Comparison of ENCODE assay signal across 15 cellular contexts in the genomic region with DNA sequence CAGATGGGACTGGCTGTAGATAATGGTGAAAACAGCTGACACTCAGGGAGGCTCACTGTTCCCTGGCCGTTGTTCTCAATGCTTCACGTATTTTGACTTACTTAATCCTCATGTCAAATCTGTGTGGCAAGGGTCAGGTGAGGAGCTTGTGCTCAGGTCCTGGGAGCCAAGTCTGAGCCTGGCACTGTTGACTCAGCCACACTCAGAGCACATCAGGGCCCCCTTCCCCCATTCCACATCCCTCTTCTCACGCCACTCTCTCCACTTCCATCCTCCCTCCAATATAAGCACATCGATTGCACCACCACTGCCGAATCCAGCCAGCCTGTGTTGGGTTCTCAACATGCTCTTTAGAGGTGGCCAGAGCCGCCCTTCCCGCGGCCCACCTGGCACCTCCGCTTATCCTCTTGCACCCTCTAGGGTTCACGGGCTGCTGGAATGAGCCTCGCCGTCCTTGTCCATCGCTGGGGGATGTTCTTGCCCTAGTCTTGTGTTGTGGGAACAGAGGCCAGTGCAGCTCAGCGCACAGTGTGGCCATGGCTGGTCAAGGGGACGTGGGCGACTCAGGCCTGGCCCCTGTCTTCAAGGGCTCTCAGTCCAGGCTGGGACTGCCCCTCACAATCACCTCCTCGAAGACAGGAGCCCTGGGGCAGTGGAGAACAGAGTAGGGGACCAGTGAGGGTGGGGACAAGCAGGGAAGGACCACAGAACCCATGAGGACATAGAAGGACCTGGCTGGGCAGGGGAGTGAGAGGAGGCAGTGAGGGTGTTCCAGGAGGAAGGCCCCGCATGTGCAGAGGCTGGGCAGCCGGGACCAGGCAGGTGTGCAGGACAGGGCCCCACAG. TPM values are rescaled to one million over a fixed set of nuclear protein-coding genes. Genes with fewer than 3 reads are reported as not detected.
DNase-seq lines count a peak whose midpoint lies in the region; ATAC-seq, FAIRE-seq and TF ChIP-seq lines count a peak whose summit lies in the region.
"Had no signal": no experiment of that assay in that cellular context is flagged by ENCODE, and none has a peak within 500 bp of the region (broad histone marks: within the 10 kb centered on the region; RNA-seq: fewer than 3 reads in every experiment).

No MANE protein-coding gene starts in this region.

- H3K4me1 ChIP-seq in HepG2 (ENCODE audit: insufficient read depth, low read length): no peaks in the 10 kb centered on the region
- H3K4me1 ChIP-seq in right lobe of liver: no peaks in the 10 kb centered on the region
- no peaks in the 10 kb centered on the region for H3K4me1 ChIP-seq in HAP-1

- H3K27me3 ChIP-seq in HepG2 (ENCODE audit: control insufficient read depth in 1 of 2, insufficient read depth in 2 of 2, low read length in 2 of 2) (no peaks in the 10 kb centered on the region), right lobe of liver (no peaks in the 10 kb centered on the region), HAP-1 (ENCODE audit: low read depth) (no peaks in the 10 kb centered on the region)

- H3K79me2 ChIP-seq in HepG2 (ENCODE audit: insufficient read depth, low read length): no peaks in the 10 kb centered on the region

- no peak overlapping the region for H2AFZ ChIP-seq in HepG2 (ENCODE audit: low read length)

- H3K4me2 ChIP-seq in HepG2 (ENCODE audit: low read depth, low read length): no peak overlapping the region

- no peak for TF ChIP-seq RAD21 in HepG2 (CRISPR knock-in tag; IDR thresholded peaks at IDR 0.05)

- TF ChIP-seq CTCF in HepG2 (CRISPR knock-in tag; IDR thresholded peaks at IDR 0.05) (no peak), right lobe of liver (IDR thresholded peaks at IDR 0.05) (no peak), astrocyte of the spinal cord (IDR thresholded peaks at IDR 0.05; ENCODE audit: low read depth, low read length) (no peak)

- H4K20me1 ChIP-seq in HepG2 (ENCODE audit: insufficient read depth, low read length): no peaks in the 10 kb centered on the region

- ATAC-seq in HepG2 (no peak), right lobe of liver (no peak), GM21526 (IDR thresholded peaks at IDR 0.05; ENCODE audit: low FRiP score, unreplicated experiment) (no peak)
- ATAC-seq: naive thymus-derived CD4-positive, alpha-beta T cell had no signal

- H3K9ac ChIP-seq in HepG2 (ENCODE audit: insufficient read depth, low read depth, low read length): no peak overlapping the region

- intact Hi-C loops in HepG2 (cut with micrococcal nuclease; ENCODE audit: unreplicated experiment): no loop called here
- intact Hi-C loops in right lobe of liver (cut with DNase I): no loop called here

- H3K27ac ChIP-seq in HepG2 (ENCODE audit: extremely low read length, insufficient read depth, low read length) (no peak overlapping the region), right lobe of liver (no peak overlapping the region)

- H3K9me3 ChIP-seq in HepG2 (ENCODE audit: low read length) (no peaks in the 10 kb centered on the region), right lobe of liver (no peaks in the 10 kb centered on the region), HAP-1 (no peaks in the 10 kb centered on the region)

- DNase-seq in HepG2 (ENCODE audit: low spot score) (no peak), right lobe of liver (no peak), astrocyte of the spinal cord (ENCODE audit: low read depth, low spot score) (peak; percentile 56), iris pigment epithelial cell (ENCODE audit: low read depth) (peak; percentile 97), NOMO-1 treated with dmso at 0.1 percent for 144 hours (lab: John Stamatoyannopoulos, UW; ENCODE audit: unreplicated experiment) (no peak), HAP-1 (ENCODE audit: low spot score in 2 of 2) (no peak)
- no peak for DNase-seq in activated CD4-positive, alpha-beta T cell treated with anti-CD3 and anti-CD28 coated beads for 4 hours
- DNase-seq: activated CD8-positive, alpha-beta memory T cell treated with anti-CD3 and anti-CD28 coated beads for 24 hours; effector CD8-positive, alpha-beta T cell; GDM1; naive thymus-derived CD4-positive, alpha-beta T cell; NCI-H1694 treated with DMSO at 0.1 percent for 48 hours; NK-92 treated with Interleukin-12 subunit alpha and Interleukin-12 subunit beta, amount 100 ng/mL, for 24 hours; stimulated activated naive CD4-positive, alpha-beta T cell had no signal

- POLR2A ChIA-PET in HepG2 (lab: Yijun Ruan, JAX): no interaction called here

- TF ChIP-seq EP300 in HepG2 (IDR thresholded peaks at IDR 0.05; ENCODE audit: low read depth in 2 of 2, low read length in 2 of 2) (no peak), HepG2 (CRISPR knock-in tag; IDR thresholded peaks at IDR 0.05; ENCODE audit: borderline replicate concordance) (no peak)

- TF ChIP-seq POLR2A in HepG2 (IDR thresholded peaks at IDR 0.05; ENCODE audit: insufficient read depth in 1 of 2, low read depth in 2 of 2, low read length in 2 of 2) (no peak), right lobe of liver (IDR thresholded peaks at IDR 0.05) (no peak)

- in situ Hi-C loops in HepG2 (cut with HindIII; ENCODE audit: extremely low pct_ligation_motif_present, low pct_unique_long_range_greater_than_20kb) (no loop called here), astrocyte of the spinal cord (cut with HindIII; ENCODE audit: low sequenced_read_pairs) (no loop called here), HAP-1 (cut with MboI; ENCODE audit: low sequenced_read_pairs) (no loop called here)

- H3K36me3 ChIP-seq in HepG2 (replicated peaks in 1 of 2; ENCODE audit: control insufficient read depth in 1 of 2, insufficient read depth in 2 of 2, low read length in 2 of 2): peaks cover 9 to 30% of the 10 kb centered on the region in 2 experiments; a peak in 3 of 5 replicates
- no peaks in the 10 kb centered on the region for H3K36me3 ChIP-seq in right lobe of liver
- H3K36me3 ChIP-seq in HAP-1 (replicated peaks): peaks cover 7% of the 10 kb centered on the region; the same call in 1 of the 2 replicates

- no TSS peak for BruUV-seq in HepG2 (replicated peaks; lab: Mats Ljungman, UMichigan)

- FAIRE-seq in HepG2 (lab: Jason Lieb, UNC): no peak

- CTCF ChIA-PET in HepG2 (lab: Yijun Ruan, JAX; ENCODE audit: low intra/inter-chr PET ratio, low total read pairs): no interaction called here

- 89% methylated on average over 19 of the region's 19 CpGs for WGBS in HepG2 (ENCODE audit: low lambda C conversion rate)
- 60% methylated on average over 12 of the region's 19 CpGs for WGBS in right lobe of liver (ENCODE audit: insufficient coverage, low coverage, low lambda C conversion rate, missing lambda C conversion rate)

- H3K4me3 ChIP-seq in HepG2 (replicated peaks in 1 of 3; ENCODE audit: insufficient read depth in 1 of 3, low read depth in 2 of 3, low read length in 3 of 3) (no peak overlapping the region), right lobe of liver (no peak overlapping the region), astrocyte of the spinal cord (ENCODE audit: low read depth, low read length) (no peak overlapping the region), HAP-1 (no peak overlapping the region)

RNA-seq across cellular contexts. Expression of a gene that starts 40.3 kb away (rescaled TPM):
- 2.8 and 4.9 TPM in 2 replicates for total RNA-seq in HepG2 (2016; rRNA removed; fragmentation: Illumina TruSeq; extraction: Trizol)
- 1.3 and 1.5 TPM in 2 replicates for total RNA-seq in HepG2 (2016; cell fraction: cytosol; rRNA removed; fragmentation: Illumina TruSeq; extraction: Trizol; ENCODE audit: low read depth)
- total RNA-seq in HepG2 (2016; cell fraction: insoluble cytoplasmic fraction; rRNA removed; fragmentation: Illumina TruSeq; extraction: Trizol): 2.3 and 4.9 TPM in 2 replicates
- total RNA-seq in HepG2 (2016; cell fraction: membrane; rRNA removed; fragmentation: Illumina TruSeq; extraction: Trizol): 3.0 and 3.1 TPM in 2 replicates
- 8.1 and 10.9 TPM in 2 replicates for total RNA-seq in HepG2 (2016; cell fraction: nucleus; rRNA removed; fragmentation: Illumina TruSeq; extraction: Trizol)
- 3.1 and 3.5 TPM in 2 replicates for polyA plus RNA-seq in HepG2 (2011; rRNA removed)
- 1.7 and 2.1 TPM in 2 replicates for polyA plus RNA-seq in HepG2 (2011; cell fraction: cytosol; rRNA removed)
- polyA plus RNA-seq in HepG2 (2011; cell fraction: nucleus; rRNA removed): 17.7 and 18.7 TPM in 2 replicates
- polyA plus RNA-seq in HepG2 (2012): 2.0 and 3.0 TPM in 2 replicates
- 0.61 and 0.63 TPM in 2 replicates for polyA plus RNA-seq in HepG2 (2016; cell fraction: cytosol; fragmentation: Illumina TruSeq; extraction: Trizol; ENCODE audit: low read depth)
- polyA plus RNA-seq in HepG2 (2016; cell fraction: insoluble cytoplasmic fraction; fragmentation: Illumina TruSeq; extraction: Trizol; ENCODE audit: low read depth): 1.6 and 2.2 TPM in 2 replicates
- 1.1 and 1.2 TPM in 2 replicates for polyA plus RNA-seq in HepG2 (2016; cell fraction: membrane; fragmentation: Illumina TruSeq; extraction: Trizol; ENCODE audit: low read depth)
- 8.1 and 10.6 TPM in 2 replicates for polyA plus RNA-seq in HepG2 (2016; cell fraction: nucleus; fragmentation: Illumina TruSeq; extraction: Trizol; ENCODE audit: insufficient read depth, low read depth)
- polyA minus RNA-seq in HepG2 (2011; rRNA and poly(A)+ RNA removed; ENCODE audit: low replicate concordance): 1.2 and 6.0 TPM in 2 replicates
- polyA minus RNA-seq in HepG2 (2011; cell fraction: cytosol; rRNA and poly(A)+ RNA removed): 2.5 and 3.3 TPM in 2 replicates
- polyA minus RNA-seq in HepG2 (2011; cell fraction: nucleus; rRNA and poly(A)+ RNA removed): 15.0 and 17.3 TPM in 2 replicates
- 1 to 10 TPM; 2.6 to 6.5 (median 3.2) TPM for total RNA-seq in right lobe of liver
- polyA plus RNA-seq: naive thymus-derived CD4-positive, alpha-beta T cell had no signal

RNA-seq across cellular contexts. Expression of a gene that starts 42.9 kb away (rescaled TPM):
- not detected in 2 replicates for total RNA-seq in HepG2 (2016; rRNA removed; fragmentation: Illumina TruSeq; extraction: Trizol)
- not detected in 2 replicates for total RNA-seq in HepG2 (2016; cell fraction: cytosol; rRNA removed; fragmentation: Illumina TruSeq; extraction: Trizol; ENCODE audit: low read depth)
- not detected in 2 replicates for total RNA-seq in HepG2 (2016; cell fraction: insoluble cytoplasmic fraction; rRNA removed; fragmentation: Illumina TruSeq; extraction: Trizol)
- total RNA-seq in HepG2 (2016; cell fraction: membrane; rRNA removed; fragmentation: Illumina TruSeq; extraction: Trizol): not detected in 2 replicates
- total RNA-seq in HepG2 (2016; cell fraction: nucleus; rRNA removed; fragmentation: Illumina TruSeq; extraction: Trizol): not detected in 2 replicates
- polyA plus RNA-seq in HepG2 (2011; rRNA removed): not detected in 2 replicates
- polyA plus RNA-seq in HepG2 (2011; cell fraction: cytosol; rRNA removed): not detected in 2 replicates
- polyA plus RNA-seq in HepG2 (2011; cell fraction: nucleus; rRNA removed): not detected in 2 replicates
- polyA plus RNA-seq in HepG2 (2012): not detected in 2 replicates
- not detected in 2 replicates for polyA plus RNA-seq in HepG2 (2016; cell fraction: cytosol; fragmentation: Illumina TruSeq; extraction: Trizol; ENCODE audit: low read depth)
- not detected in 2 replicates for polyA plus RNA-seq in HepG2 (2016; cell fraction: insoluble cytoplasmic fraction; fragmentation: Illumina TruSeq; extraction: Trizol; ENCODE audit: low read depth)
- not detected in 2 replicates for polyA plus RNA-seq in HepG2 (2016; cell fraction: membrane; fragmentation: Illumina TruSeq; extraction: Trizol; ENCODE audit: low read depth)
- not detected in 2 replicates for polyA plus RNA-seq in HepG2 (2016; cell fraction: nucleus; fragmentation: Illumina TruSeq; extraction: Trizol; ENCODE audit: insufficient read depth, low read depth)
- not detected in 2 replicates for polyA minus RNA-seq in HepG2 (2011; rRNA and poly(A)+ RNA removed; ENCODE audit: low replicate concordance)
- polyA minus RNA-seq in HepG2 (2011; cell fraction: cytosol; rRNA and poly(A)+ RNA removed): not detected in 2 replicates
- not detected in 2 replicates for polyA minus RNA-seq in HepG2 (2011; cell fraction: nucleus; rRNA and poly(A)+ RNA removed)
- total RNA-seq in right lobe of liver: under 1 TPM; 0.24 to 0.93 (median 0.53) TPM

Comparison
In these comparisons a context has a peak if more than half of its experiments do, and no peak if none do; other contexts are left out.
1. DNase-seq: peak in astrocyte of the spinal cord (single experiment) and iris pigment epithelial cell (single experiment); none in HepG2 (single experiment), right lobe of liver (0 of 3), NOMO-1 treated with dmso at 0.1 percent for 144 hours (single experiment), activated CD4-positive, alpha-beta T cell treated with anti-CD3 and anti-CD28 coated beads for 4 hours (0 of 2) and HAP-1 (0 of 2).